Comparison of ENCODE assay signal across 22 cellular contexts in the genomic region with DNA sequence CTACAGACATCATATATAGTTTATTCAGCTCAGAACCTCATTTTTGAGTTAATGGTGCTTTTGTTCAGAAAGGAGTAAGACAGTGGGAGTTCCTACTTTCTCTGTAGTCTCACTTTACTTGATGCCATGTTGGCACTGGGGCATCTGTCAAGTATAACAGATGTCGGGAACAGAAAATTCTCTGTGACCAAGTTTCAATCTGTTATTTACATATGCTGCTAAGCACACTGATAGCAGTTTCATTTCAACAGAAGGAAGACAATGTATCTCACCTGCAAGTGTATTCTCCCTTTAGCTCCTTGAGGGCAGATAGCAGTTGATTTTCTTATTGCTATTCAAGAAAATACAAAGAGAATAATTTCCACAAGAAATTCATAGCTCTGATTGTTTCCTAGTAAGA.
"Had no signal": no experiment of that assay in that cellular context is flagged by ENCODE, and none has a peak within 500 bp of the region (broad histone marks: within the 10 kb centered on the region; RNA-seq: fewer than 3 reads in every experiment).

No MANE protein-coding gene starts in this region.

- H3K36me3 Mint-ChIP-seq: natural killer cell treated with Interleukin-12 subunit alpha and Interleukin-12 subunit beta and Interleukin-15 and Interleukin-18, amount 100 ng/mL, for 72 hours had no signal

- DNase-seq: dermis blood vessel endothelial cell; esophagus squamous epithelium; foreskin fibroblast; head of caudate nucleus; left colon; left ventricle myocardium superior; mesenchymal stem cell; midbrain; occipital lobe; pancreas; right cardiac atrium; small intestine; stimulated activated CD4-positive, alpha-beta T cell treated with anti-CD3 and anti-CD28 coated beads, Interleukin-12 subunit alpha, Interleukin-12 subunit beta, amount 100 ng/mL, for 4 hours; stimulated activated naive CD8-positive, alpha-beta T cell treated with anti-CD3 and anti-CD28 coated beads, Interleukin-15, Interleukin-2, amounts not matched to agents 100 U/mL and 50 U/mL, for 24 hours; tibial artery; upper lobe of left lung; uterus had no signal

- ATAC-seq: gastroesophageal sphincter; left colon; left ventricle myocardium superior; natural killer cell treated with Interleukin-12 subunit alpha and Interleukin-12 subunit beta and Interleukin-15 and Interleukin-18, amount 100 ng/mL, for 72 hours; pancreas; right cardiac atrium; stimulated activated naive CD8-positive, alpha-beta T cell treated with anti-CD3 and anti-CD28 coated beads, Interleukin-15, Interleukin-2, amounts not matched to agents 100 U/mL and 50 U/mL, for 24 hours had no signal

- H3K27me3 ChIP-seq: esophagus squamous epithelium, gastroesophageal sphincter, hepatocyte, pancreas, tibial artery, upper lobe of left lung, uterus had no signal

- H3K27ac Mint-ChIP-seq: natural killer cell treated with Interleukin-12 subunit alpha and Interleukin-12 subunit beta and Interleukin-15 and Interleukin-18, amount 100 ng/mL, for 72 hours; progenitor cell of endocrine pancreas had no signal

- H2AFZ ChIP-seq: hepatocyte had no signal

- H3K9me3 ChIP-seq: esophagus squamous epithelium, gastroesophageal sphincter, pancreas, tibial artery, upper lobe of left lung had no signal

- H3K36me3 ChIP-seq: esophagus squamous epithelium, gastroesophageal sphincter, pancreas, tibial artery, upper lobe of left lung, uterus had no signal

- H3K79me2 ChIP-seq: hepatocyte had no signal

- H3K4me2 ChIP-seq: hepatocyte had no signal

- H3K27me3 Mint-ChIP-seq: natural killer cell treated with Interleukin-12 subunit alpha and Interleukin-12 subunit beta and Interleukin-15 and Interleukin-18, amount 100 ng/mL, for 72 hours; progenitor cell of endocrine pancreas had no signal

- H3K4me3 Mint-ChIP-seq: natural killer cell treated with Interleukin-12 subunit alpha and Interleukin-12 subunit beta and Interleukin-15 and Interleukin-18, amount 100 ng/mL, for 72 hours had no signal

- H3K27ac ChIP-seq: esophagus squamous epithelium, gastroesophageal sphincter, hepatocyte, pancreas, tibial artery, upper lobe of left lung, uterus had no signal

- H3K4me1 ChIP-seq: esophagus squamous epithelium, gastroesophageal sphincter, pancreas, tibial artery, upper lobe of left lung, uterus had no signal

- H3K4me3 ChIP-seq: esophagus squamous epithelium, gastroesophageal sphincter, hepatocyte, lung, pancreas, tibial artery, upper lobe of left lung, uterus had no signal
